Comparison of ENCODE assay signal across 16 cellular contexts in genomic region chr10:94043431-94043990, GRCh38. TPM values are rescaled to one million over a fixed set of nuclear protein-coding genes. Genes with fewer than 3 reads are reported as not detected.
DNase-seq lines count a peak whose midpoint lies in the region; ATAC-seq and TF ChIP-seq lines count a peak whose summit lies in the region.
"Had no signal": no experiment of that assay in that cellular context is flagged by ENCODE, and none has a peak within 500 bp of the region (broad histone marks: within the 10 kb centered on the region; RNA-seq: fewer than 3 reads in every experiment).

No MANE protein-coding gene starts in this region.

- TF ChIP-seq CTCF in hepatocyte (IDR thresholded peaks at IDR 0.05; ENCODE audit: poor library complexity) (no peak), suprapubic skin (IDR thresholded peaks at IDR 0.05) (no peak)
- TF ChIP-seq CTCF in activated CD8-positive, alpha-beta T cell treated with anti-CD3 and anti-CD28 coated beads for 36 hours (IDR thresholded peaks at IDR 0.05): no peak

- H3K9me3 ChIP-seq in SJSA1 (replicated peaks) (no peaks in the 10 kb centered on the region), hepatocyte (ENCODE audit: low read depth) (no peaks in the 10 kb centered on the region), suprapubic skin (no peaks in the 10 kb centered on the region)

- POLR2A ChIA-PET in activated CD8-positive, alpha-beta T cell treated with anti-CD3 and anti-CD28 coated beads for 36 hours (lab: Charles Lee): no interaction called here

- H3K4me1 ChIP-seq in SJSA1 (replicated peaks) (peaks cover 31% of the 10 kb centered on the region), hepatocyte (ENCODE audit: insufficient read depth) (peaks cover 18% of the 10 kb centered on the region), suprapubic skin (no peaks in the 10 kb centered on the region)

- intact Hi-C loops in activated CD8-positive, alpha-beta T cell treated with anti-CD3 and anti-CD28 coated beads for 36 hours (cut with micrococcal nuclease): no loop called here

- H3K27me3 Mint-ChIP-seq in activated CD8-positive, alpha-beta T cell treated with anti-CD3 and anti-CD28 coated beads for 36 hours: peaks cover 1% of the 10 kb centered on the region

- H3K4me3 ChIP-seq in SJSA1 (no peak overlapping the region), hepatocyte (no peak overlapping the region), suprapubic skin (no peak overlapping the region)

- H3K27ac ChIP-seq in SJSA1 (peak overlapping the region; percentile 79), hepatocyte (peak overlapping the region; percentile 73), suprapubic skin (peak overlapping the region; percentile 8)
- H3K27ac ChIP-seq: C4-2B had no signal

- ATAC-seq in GM19397 (IDR thresholded peaks at IDR 0.05; ENCODE audit: unreplicated experiment) (no peak), HG02571 (IDR thresholded peaks at IDR 0.05; ENCODE audit: unreplicated experiment) (no peak)
- no peak for ATAC-seq in activated CD8-positive, alpha-beta T cell treated with anti-CD3 and anti-CD28 coated beads for 36 hours
- ATAC-seq: Panc1 had no signal

- peaks cover 4% of the 10 kb centered on the region for H3K79me2 ChIP-seq in hepatocyte

- H2AFZ ChIP-seq in hepatocyte: no peak overlapping the region

- H3K27ac Mint-ChIP-seq in activated CD8-positive, alpha-beta T cell treated with anti-CD3 and anti-CD28 coated beads for 36 hours: no peak overlapping the region

- peak; percentile 70 for DNase-seq in EH (ENCODE audit: low read depth)
- DNase-seq in SJSA1 (ENCODE audit: low read depth in 1 of 2, low spot score in 2 of 2): no peak
- DNase-seq in hepatocyte (ENCODE audit: low spot score): no peak
- no peak for DNase-seq in suprapubic skin (ENCODE audit: low spot score in 2 of 2)
- no peak for DNase-seq in medulla oblongata (ENCODE audit: extremely low spot score)
- DNase-seq in activated CD8-positive, alpha-beta T cell treated with anti-CD3 and anti-CD28 coated beads for 36 hours: no peak
- DNase-seq: DMS153, HCEC 1CT, IMR-90, Kasumi-1, MV-4-11, Right ventricle myocardium superior had no signal

- no peaks in the 10 kb centered on the region; the same call in 1 of the 2 replicates for H3K36me3 ChIP-seq in SJSA1
- H3K36me3 ChIP-seq in hepatocyte (replicated peaks; ENCODE audit: insufficient read depth, low read depth): no peaks in the 10 kb centered on the region
- H3K36me3 ChIP-seq in suprapubic skin: no peaks in the 10 kb centered on the region

- no peak overlapping the region for H3K4me3 Mint-ChIP-seq in activated CD8-positive, alpha-beta T cell treated with anti-CD3 and anti-CD28 coated beads for 36 hours

- no peaks in the 10 kb centered on the region for H3K9me2 ChIP-seq in hepatocyte (replicated peaks; ENCODE audit: insufficient read depth)

- H3K9me3 Mint-ChIP-seq in activated CD8-positive, alpha-beta T cell treated with anti-CD3 and anti-CD28 coated beads for 36 hours: no peaks in the 10 kb centered on the region

- no peaks in the 10 kb centered on the region for H3K4me1 Mint-ChIP-seq in activated CD8-positive, alpha-beta T cell treated with anti-CD3 and anti-CD28 coated beads for 36 hours (ENCODE audit: low read depth)

- no peaks in the 10 kb centered on the region for H4K20me1 ChIP-seq in hepatocyte (ENCODE audit: insufficient read depth, poor library complexity, severe bottlenecking)

- CTCF ChIA-PET in activated CD8-positive, alpha-beta T cell treated with anti-CD3 and anti-CD28 coated beads for 36 hours (lab: Charles Lee): no interaction called here

- no peaks in the 10 kb centered on the region for H3K36me3 Mint-ChIP-seq in activated CD8-positive, alpha-beta T cell treated with anti-CD3 and anti-CD28 coated beads for 36 hours (ENCODE audit: low read depth)

- TF ChIP-seq EP300 in suprapubic skin (IDR thresholded peaks at IDR 0.05): no peak

- TF ChIP-seq POLR2A in suprapubic skin (IDR thresholded peaks at IDR 0.05): no peak

- H3K4me2 ChIP-seq in hepatocyte: peak overlapping the region; percentile 52

- no peaks in the 10 kb centered on the region for H3K27me3 ChIP-seq in SJSA1 (replicated peaks)
- H3K27me3 ChIP-seq in hepatocyte: no peaks in the 10 kb centered on the region
- H3K27me3 ChIP-seq in suprapubic skin: no peaks in the 10 kb centered on the region

RNA-seq across cellular contexts. Expression of gene PLCE1, which starts 49.8 kb away (rescaled TPM):
- total RNA-seq in SJSA1 (2014; rRNA removed; shearing (Covaris generic)): 3.7 and 8.1 TPM in 2 replicates
- total RNA-seq in hepatocyte (10.8 TPM in 2 replicates), suprapubic skin (1 to 10 TPM; 1.0 to 2.8 (median 1.6) TPM)
- polyA plus RNA-seq in hepatocyte: 4.7 and 5.2 TPM in 2 replicates
- total RNA-seq in activated CD8-positive, alpha-beta T cell treated with anti-CD3 and anti-CD28 coated beads for 36 hours: not detected

Comparison
In these comparisons a context has a peak if more than half of its experiments do, and no peak if none do; other contexts are left out.
1. H3K27ac ChIP-seq: peak in every context shown above with its lines; median percentile 79 in SJSA1; 73 in hepatocyte; 8 in suprapubic skin.